In genomic region chr5:28388428-28388827, GRCh38 we compare ENCODE assay signal across 4 cellular contexts.
A peak's percentile ranks its signal among the peaks of the same experiment; 100 is the strongest.
TF ChIP-seq lines count a peak whose summit lies in the region.

No MANE protein-coding gene starts in this region.

TF ChIP-seq in HepG2, 621 proteins besides CTCF, POLR2A, EP300 and RAD21:
- TF ChIP-seq MAFF (IDR thresholded peaks at IDR 0.05; ENCODE audit: low read depth, low read length): peak; percentile 58; the same call in 1 of the 2 replicates
- TF ChIP-seq SETDB1 (CRISPR knock-in tag; IDR thresholded peaks at IDR 0.05; ENCODE audit: borderline replicate concordance): no peak
- TF ChIP-seq PCBP1 (IDR thresholded peaks at IDR 0.05; ENCODE audit: borderline replicate concordance, low read depth, low read length): no peak
- TF ChIP-seq ZNF576 (CRISPR knock-in tag; IDR thresholded peaks at IDR 0.05): no peak
- peak; percentile 61 to 68; a peak in 3 of 4 replicates for TF ChIP-seq MAFK (conservative IDR thresholded peaks at IDR 0.05 in 1 of 2, IDR thresholded peaks at IDR 0.05 in 1 of 2; ENCODE audit: low read length in 2 of 2)

TF ChIP-seq in A549, 52 proteins besides CTCF, POLR2A, EP300 and RAD21:
- TF ChIP-seq MAFK (IDR thresholded peaks at IDR 0.05; ENCODE audit: partially characterized antibody) (peak; percentile 57), SREBF2 (IDR thresholded peaks at IDR 0.05) (no peak), CHD2 (IDR thresholded peaks at IDR 0.05; ENCODE audit: low read length, partially characterized antibody) (no peak), CHD4 (IDR thresholded peaks at IDR 0.05; ENCODE audit: borderline replicate concordance) (no peak)

TF ChIP-seq in IMR-90, 13 proteins besides CTCF, POLR2A, EP300 and RAD21:
- TF ChIP-seq MAFK (IDR thresholded peaks at IDR 0.05; ENCODE audit: low read depth, low read length) (peak; percentile 65), CHD1 (IDR thresholded peaks at IDR 0.05; ENCODE audit: low read depth, low read length) (no peak)

TF ChIP-seq in K562, 482 proteins besides CTCF, POLR2A, EP300 and RAD21:
- TF ChIP-seq MAFG (tag; conservative IDR thresholded peaks at IDR 0.05) (no peak), TEAD1 (CRISPR knock-in tag; IDR thresholded peaks at IDR 0.05) (no peak), ATF4 (CRISPR knock-in tag; IDR thresholded peaks at IDR 0.05) (no peak), TSC22D4 (tag; IDR thresholded peaks at IDR 0.05) (no peak), ETV6 (IDR thresholded peaks at IDR 0.05; ENCODE audit: borderline replicate concordance in 1 of 2, low read depth in 2 of 2, low read length in 1 of 2) (no peak), ETV6 (CRISPR knock-in tag; IDR thresholded peaks at IDR 0.05; ENCODE audit: borderline replicate concordance) (no peak), ZNF24 (IDR thresholded peaks at IDR 0.05) (no peak), YBX1 (IDR thresholded peaks at IDR 0.05) (no peak), SMARCA4 (IDR thresholded peaks at IDR 0.05) (no peak), ZNF77 (CRISPR knock-in tag; IDR thresholded peaks at IDR 0.05) (no peak), JUNB (CRISPR knock-in tag; conservative IDR thresholded peaks at IDR 0.05) (no peak), STAT6 (CRISPR knock-in tag; IDR thresholded peaks at IDR 0.05) (no peak), ZNF316 (IDR thresholded peaks at IDR 0.05) (peak; percentile 44; the same call in 1 of the 2 replicates), VEZF1 (CRISPR knock-in tag; IDR thresholded peaks at IDR 0.05) (no peak), POLR2H (tag; IDR thresholded peaks at IDR 0.05; ENCODE audit: low read depth) (no peak), RUNX1 (IDR thresholded peaks at IDR 0.05; ENCODE audit: low read depth) (no peak), MAFF (IDR thresholded peaks at IDR 0.05; ENCODE audit: low read length) (peak; percentile 38), SETDB1 (IDR thresholded peaks at IDR 0.05; ENCODE audit: low read length) (no peak), GTF2B (IDR thresholded peaks at IDR 0.05; ENCODE audit: extremely low read depth, insufficient read length) (no peak), TBL1XR1 (IDR thresholded peaks at IDR 0.05; ENCODE audit: low read length in 2 of 2) (no peak), MBD2 (IDR thresholded peaks at IDR 0.05; ENCODE audit: borderline replicate concordance, low read depth) (no peak), MAFK (IDR thresholded peaks at IDR 0.05; ENCODE audit: low read length) (0 out of 2 replicates have a peak, but pooled peaks have one; percentile 23), C11orf30 (IDR thresholded peaks at IDR 0.05; ENCODE audit: low read depth) (peak; percentile 7; the same call in 1 of the 2 replicates), NELFE (IDR thresholded peaks at IDR 0.05; ENCODE audit: insufficient read depth, insufficient read length) (no peak)
